ENCODE assay signal across 1 cellular context in the genomic region with DNA sequence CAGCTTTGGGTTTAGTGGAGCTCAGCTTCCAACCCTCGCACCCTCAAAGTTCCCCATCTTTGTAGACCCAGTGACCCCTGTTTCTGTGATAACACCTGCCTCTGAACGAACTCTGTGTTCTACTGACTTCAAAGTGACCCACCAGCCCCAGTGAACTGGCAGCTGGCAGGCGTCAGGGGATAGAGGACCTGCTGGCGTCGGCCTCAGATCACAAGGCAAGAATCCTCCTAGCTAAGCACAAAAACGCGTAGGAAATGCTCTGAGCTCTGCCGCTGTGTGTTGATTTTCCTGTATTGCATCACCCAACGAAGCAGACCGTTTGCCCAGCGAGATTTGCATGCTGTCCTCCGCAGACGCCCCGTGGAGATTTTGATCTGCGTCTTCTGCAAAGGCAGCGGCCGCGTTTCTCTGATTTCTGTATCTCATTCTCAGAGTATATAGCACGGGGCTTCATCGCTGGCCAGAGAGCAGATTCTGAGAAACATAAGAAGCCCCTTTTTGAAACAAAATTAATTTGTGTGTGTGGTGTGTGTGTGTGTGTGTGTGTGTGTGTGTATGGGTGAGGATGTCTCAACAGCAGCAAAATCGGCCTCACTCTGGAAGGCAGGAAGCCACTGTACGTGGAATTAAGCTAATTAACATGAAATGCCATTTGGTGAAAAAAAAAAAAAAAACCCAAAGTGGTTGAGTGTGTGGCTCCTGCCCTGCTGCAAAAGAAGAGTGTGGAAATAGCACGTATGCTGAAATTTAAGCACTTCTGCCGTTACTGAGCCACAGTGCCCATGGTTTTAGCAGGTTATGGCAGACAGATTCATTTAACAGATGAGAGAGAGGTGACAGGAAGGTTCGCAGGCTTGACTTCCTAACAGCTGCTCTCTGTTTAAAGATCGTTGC.
TF ChIP-seq lines count a peak whose summit lies in the region.

No MANE protein-coding gene starts in this region.

TF ChIP-seq in HepG2, 621 proteins besides CTCF, POLR2A, EP300 and RAD21 (continued from another document and continues in another):
- TF ChIP-seq, protein P1, sequence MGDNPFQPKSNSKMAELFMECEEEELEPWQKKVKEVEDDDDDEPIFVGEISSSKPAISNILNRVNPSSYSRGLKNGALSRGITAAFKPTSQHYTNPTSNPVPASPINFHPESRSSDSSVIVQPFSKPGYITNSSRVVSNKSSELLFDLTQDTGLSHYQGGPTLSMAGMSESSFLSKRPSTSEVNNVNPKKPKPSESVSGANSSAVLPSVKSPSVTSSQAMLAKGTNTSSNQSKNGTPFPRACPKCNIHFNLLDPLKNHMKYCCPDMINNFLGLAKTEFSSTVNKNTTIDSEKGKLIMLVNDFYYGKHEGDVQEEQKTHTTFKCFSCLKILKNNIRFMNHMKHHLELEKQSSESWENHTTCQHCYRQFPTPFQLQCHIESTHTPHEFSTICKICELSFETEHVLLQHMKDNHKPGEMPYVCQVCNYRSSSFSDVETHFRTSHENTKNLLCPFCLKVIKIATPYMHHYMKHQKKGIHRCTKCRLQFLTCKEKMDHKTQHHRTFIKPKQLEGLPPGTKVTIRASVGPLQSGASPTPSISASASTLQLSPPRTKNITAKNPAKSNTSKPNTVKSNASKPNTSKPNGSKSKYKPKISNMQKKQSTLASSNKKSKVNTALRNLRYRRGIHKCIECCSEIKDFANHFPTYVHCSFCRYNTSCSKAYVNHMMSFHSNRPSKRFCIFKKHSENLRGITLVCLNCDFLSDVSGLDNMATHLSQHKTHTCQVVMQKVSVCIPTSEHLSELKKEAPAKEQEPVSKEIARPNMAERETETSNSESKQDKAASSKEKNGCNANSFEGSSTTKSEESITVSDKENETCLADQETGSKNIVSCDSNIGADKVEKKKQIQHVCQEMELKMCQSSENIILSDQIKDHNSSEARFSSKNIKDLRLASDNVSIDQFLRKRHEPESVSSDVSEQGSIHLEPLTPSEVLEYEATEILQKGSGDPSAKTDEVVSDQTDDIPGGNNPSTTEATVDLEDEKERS (CRISPR knock-in tag; IDR thresholded peaks at IDR 0.05), result no peak
- TF ChIP-seq ZNF451 (CRISPR knock-in tag; IDR thresholded peaks at IDR 0.05) (no peak), CEBPB (IDR thresholded peaks at IDR 0.05; ENCODE audit: borderline replicate concordance, low read depth, low read length) (peak; percentile 99), KLF12 (CRISPR knock-in tag; IDR thresholded peaks at IDR 0.05; ENCODE audit: borderline replicate concordance) (no peak), REL (CRISPR knock-in tag; conservative IDR thresholded peaks at IDR 0.05) (no peak), SMAD9 (CRISPR knock-in tag; IDR thresholded peaks at IDR 0.05) (no peak), GATAD1 (CRISPR knock-in tag; IDR thresholded peaks at IDR 0.05) (peak; percentile 55), ZMYM2 (CRISPR knock-in tag; IDR thresholded peaks at IDR 0.05) (no peak), CBX5 (CRISPR knock-in tag; IDR thresholded peaks at IDR 0.05; ENCODE audit: borderline replicate concordance) (peak; percentile 73), ATF1 (CRISPR knock-in tag; IDR thresholded peaks at IDR 0.05) (peak; percentile 53; the same call in 1 of the 2 replicates), PRPF4 (IDR thresholded peaks at IDR 0.05; ENCODE audit: low read depth, low read length, poor library complexity, severe bottlenecking) (no peak), ZNF367 (CRISPR knock-in tag; IDR thresholded peaks at IDR 0.05; ENCODE audit: borderline replicate concordance) (no peak), ZNF607 (CRISPR knock-in tag; IDR thresholded peaks at IDR 0.05; ENCODE audit: borderline replicate concordance) (no peak), MBD4 (IDR thresholded peaks at IDR 0.05; ENCODE audit: borderline replicate concordance, low read length) (no peak), ZFP82 (CRISPR knock-in tag; IDR thresholded peaks at IDR 0.05; ENCODE audit: borderline replicate concordance) (no peak), CHCHD3 (CRISPR knock-in tag; IDR thresholded peaks at IDR 0.05) (no peak), ZNF782 (CRISPR knock-in tag; IDR thresholded peaks at IDR 0.05; ENCODE audit: borderline replicate concordance) (no peak; the same call in 1 of the 2 replicates), ZNF816 (CRISPR knock-in tag; IDR thresholded peaks at IDR 0.05; ENCODE audit: borderline replicate concordance) (no peak)
- TF ChIP-seq, protein P2, sequence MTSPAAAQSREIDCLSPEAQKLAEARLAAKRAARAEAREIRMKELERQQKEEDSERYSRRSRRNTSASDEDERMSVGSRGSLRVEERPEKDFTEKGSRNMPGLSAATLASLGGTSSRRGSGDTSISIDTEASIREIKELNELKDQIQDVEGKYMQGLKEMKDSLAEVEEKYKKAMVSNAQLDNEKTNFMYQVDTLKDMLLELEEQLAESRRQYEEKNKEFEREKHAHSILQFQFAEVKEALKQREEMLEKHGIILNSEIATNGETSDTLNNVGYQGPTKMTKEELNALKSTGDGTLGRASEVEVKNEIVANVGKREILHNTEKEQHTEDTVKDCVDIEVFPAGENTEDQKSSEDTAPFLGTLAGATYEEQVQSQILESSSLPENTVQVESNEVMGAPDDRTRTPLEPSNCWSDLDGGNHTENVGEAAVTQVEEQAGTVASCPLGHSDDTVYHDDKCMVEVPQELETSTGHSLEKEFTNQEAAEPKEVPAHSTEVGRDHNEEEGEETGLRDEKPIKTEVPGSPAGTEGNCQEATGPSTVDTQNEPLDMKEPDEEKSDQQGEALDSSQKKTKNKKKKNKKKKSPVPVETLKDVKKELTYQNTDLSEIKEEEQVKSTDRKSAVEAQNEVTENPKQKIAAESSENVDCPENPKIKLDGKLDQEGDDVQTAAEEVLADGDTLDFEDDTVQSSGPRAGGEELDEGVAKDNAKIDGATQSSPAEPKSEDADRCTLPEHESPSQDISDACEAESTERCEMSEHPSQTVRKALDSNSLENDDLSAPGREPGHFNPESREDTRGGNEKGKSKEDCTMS (CRISPR knock-in tag; conservative IDR thresholded peaks at IDR 0.05), result no peak
- TF ChIP-seq, protein P3, sequence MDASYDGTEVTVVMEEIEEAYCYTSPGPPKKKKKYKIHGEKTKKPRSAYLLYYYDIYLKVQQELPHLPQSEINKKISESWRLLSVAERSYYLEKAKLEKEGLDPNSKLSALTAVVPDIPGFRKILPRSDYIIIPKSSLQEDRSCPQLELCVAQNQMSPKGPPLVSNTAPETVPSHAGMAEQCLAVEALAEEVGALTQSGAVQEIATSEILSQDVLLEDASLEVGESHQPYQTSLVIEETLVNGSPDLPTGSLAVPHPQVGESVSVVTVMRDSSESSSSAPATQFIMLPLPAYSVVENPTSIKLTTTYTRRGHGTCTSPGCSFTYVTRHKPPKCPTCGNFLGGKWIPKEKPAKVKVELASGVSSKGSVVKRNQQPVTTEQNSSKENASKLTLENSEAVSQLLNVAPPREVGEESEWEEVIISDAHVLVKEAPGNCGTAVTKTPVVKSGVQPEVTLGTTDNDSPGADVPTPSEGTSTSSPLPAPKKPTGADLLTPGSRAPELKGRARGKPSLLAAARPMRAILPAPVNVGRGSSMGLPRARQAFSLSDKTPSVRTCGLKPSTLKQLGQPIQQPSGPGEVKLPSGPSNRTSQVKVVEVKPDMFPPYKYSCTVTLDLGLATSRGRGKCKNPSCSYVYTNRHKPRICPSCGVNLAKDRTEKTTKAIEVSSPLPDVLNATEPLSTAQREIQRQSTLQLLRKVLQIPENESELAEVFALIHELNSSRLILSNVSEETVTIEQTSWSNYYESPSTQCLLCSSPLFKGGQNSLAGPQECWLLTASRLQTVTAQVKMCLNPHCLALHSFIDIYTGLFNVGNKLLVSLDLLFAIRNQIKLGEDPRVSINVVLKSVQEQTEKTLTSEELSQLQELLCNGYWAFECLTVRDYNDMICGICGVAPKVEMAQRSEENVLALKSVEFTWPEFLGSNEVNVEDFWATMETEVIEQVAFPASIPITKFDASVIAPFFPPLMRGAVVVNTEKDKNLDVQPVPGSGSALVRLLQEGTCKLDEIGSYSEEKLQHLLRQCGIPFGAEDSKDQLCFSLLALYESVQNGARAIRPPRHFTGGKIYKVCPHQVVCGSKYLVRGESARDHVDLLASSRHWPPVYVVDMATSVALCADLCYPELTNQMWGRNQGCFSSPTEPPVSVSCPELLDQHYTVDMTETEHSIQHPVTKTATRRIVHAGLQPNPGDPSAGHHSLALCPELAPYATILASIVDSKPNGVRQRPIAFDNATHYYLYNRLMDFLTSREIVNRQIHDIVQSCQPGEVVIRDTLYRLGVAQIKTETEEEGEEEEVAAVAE (CRISPR knock-in tag; IDR thresholded peaks at IDR 0.05; ENCODE audit: borderline replicate concordance), result 0 out of 2 replicates have a peak, but pooled peaks have one; percentile 30
- TF ChIP-seq, protein P4, sequence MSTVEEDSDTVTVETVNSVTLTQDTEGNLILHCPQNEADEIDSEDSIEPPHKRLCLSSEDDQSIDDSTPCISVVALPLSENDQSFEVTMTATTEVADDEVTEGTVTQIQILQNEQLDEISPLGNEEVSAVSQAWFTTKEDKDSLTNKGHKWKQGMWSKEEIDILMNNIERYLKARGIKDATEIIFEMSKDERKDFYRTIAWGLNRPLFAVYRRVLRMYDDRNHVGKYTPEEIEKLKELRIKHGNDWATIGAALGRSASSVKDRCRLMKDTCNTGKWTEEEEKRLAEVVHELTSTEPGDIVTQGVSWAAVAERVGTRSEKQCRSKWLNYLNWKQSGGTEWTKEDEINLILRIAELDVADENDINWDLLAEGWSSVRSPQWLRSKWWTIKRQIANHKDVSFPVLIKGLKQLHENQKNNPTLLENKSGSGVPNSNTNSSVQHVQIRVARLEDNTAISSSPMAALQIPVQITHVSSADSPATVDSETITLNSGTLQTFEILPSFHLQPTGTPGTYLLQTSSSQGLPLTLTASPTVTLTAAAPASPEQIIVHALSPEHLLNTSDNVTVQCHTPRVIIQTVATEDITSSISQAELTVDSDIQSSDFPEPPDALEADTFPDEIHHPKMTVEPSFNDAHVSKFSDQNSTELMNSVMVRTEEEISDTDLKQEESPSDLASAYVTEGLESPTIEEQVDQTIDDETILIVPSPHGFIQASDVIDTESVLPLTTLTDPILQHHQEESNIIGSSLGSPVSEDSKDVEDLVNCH (CRISPR knock-in tag; IDR thresholded peaks at IDR 0.05), result no peak
- TF ChIP-seq, protein P5, sequence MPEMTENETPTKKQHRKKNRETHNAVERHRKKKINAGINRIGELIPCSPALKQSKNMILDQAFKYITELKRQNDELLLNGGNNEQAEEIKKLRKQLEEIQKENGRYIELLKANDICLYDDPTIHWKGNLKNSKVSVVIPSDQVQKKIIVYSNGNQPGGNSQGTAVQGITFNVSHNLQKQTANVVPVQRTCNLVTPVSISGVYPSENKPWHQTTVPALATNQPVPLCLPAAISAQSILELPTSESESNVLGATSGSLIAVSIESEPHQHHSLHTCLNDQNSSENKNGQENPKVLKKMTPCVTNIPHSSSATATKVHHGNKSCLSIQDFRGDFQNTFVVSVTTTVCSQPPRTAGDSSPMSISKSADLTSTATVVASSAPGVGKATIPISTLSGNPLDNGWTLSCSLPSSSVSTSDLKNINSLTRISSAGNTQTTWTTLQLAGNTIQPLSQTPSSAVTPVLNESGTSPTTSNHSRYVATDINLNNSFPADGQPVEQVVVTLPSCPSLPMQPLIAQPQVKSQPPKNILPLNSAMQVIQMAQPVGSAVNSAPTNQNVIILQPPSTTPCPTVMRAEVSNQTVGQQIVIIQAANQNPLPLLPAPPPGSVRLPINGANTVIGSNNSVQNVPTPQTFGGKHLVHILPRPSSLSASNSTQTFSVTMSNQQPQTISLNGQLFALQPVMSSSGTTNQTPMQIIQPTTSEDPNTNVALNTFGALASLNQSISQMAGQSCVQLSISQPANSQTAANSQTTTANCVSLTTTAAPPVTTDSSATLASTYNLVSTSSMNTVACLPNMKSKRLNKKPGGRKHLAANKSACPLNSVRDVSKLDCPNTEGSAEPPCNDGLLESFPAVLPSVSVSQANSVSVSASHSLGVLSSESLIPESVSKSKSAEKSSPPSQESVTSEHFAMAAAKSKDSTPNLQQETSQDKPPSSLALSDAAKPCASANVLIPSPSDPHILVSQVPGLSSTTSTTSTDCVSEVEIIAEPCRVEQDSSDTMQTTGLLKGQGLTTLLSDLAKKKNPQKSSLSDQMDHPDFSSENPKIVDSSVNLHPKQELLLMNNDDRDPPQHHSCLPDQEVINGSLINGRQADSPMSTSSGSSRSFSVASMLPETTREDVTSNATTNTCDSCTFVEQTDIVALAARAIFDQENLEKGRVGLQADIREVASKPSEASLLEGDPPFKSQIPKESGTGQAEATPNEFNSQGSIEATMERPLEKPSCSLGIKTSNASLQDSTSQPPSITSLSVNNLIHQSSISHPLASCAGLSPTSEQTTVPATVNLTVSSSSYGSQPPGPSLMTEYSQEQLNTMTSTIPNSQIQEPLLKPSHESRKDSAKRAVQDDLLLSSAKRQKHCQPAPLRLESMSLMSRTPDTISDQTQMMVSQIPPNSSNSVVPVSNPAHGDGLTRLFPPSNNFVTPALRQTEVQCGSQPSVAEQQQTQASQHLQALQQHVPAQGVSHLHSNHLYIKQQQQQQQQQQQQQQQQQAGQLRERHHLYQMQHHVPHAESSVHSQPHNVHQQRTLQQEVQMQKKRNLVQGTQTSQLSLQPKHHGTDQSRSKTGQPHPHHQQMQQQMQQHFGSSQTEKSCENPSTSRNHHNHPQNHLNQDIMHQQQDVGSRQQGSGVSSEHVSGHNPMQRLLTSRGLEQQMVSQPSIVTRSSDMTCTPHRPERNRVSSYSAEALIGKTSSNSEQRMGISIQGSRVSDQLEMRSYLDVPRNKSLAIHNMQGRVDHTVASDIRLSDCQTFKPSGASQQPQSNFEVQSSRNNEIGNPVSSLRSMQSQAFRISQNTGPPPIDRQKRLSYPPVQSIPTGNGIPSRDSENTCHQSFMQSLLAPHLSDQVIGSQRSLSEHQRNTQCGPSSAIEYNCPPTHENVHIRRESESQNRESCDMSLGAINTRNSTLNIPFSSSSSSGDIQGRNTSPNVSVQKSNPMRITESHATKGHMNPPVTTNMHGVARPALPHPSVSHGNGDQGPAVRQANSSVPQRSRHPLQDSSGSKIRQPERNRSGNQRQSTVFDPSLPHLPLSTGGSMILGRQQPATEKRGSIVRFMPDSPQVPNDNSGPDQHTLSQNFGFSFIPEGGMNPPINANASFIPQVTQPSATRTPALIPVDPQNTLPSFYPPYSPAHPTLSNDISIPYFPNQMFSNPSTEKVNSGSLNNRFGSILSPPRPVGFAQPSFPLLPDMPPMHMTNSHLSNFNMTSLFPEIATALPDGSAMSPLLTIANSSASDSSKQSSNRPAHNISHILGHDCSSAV (CRISPR knock-in tag; IDR thresholded peaks at IDR 0.05; ENCODE audit: borderline replicate concordance), result no peak
- TF ChIP-seq, protein P6, sequence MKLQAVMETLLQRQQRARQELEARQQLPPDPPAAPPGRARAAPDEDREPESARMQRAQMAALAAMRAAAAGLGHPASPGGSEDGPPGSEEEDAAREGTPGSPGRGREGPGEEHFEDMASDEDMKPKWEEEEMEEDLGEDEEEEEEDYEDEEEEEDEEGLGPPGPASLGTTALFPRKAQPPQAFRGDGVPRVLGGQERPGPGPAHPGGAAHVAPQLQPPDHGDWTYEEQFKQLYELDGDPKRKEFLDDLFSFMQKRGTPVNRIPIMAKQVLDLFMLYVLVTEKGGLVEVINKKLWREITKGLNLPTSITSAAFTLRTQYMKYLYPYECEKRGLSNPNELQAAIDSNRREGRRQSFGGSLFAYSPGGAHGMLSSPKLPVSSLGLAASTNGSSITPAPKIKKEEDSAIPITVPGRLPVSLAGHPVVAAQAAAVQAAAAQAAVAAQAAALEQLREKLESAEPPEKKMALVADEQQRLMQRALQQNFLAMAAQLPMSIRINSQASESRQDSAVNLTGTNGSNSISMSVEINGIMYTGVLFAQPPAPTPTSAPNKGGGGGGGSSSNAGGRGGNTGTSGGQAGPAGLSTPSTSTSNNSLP (IDR thresholded peaks at IDR 0.05; ENCODE audit: low read depth, low read length), result no peak
- TF ChIP-seq, protein P7, sequence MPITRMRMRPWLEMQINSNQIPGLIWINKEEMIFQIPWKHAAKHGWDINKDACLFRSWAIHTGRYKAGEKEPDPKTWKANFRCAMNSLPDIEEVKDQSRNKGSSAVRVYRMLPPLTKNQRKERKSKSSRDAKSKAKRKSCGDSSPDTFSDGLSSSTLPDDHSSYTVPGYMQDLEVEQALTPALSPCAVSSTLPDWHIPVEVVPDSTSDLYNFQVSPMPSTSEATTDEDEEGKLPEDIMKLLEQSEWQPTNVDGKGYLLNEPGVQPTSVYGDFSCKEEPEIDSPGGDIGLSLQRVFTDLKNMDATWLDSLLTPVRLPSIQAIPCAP (CRISPR knock-in tag; IDR thresholded peaks at IDR 0.05; ENCODE audit: low read depth), result no peak
